21 cellular contexts compared by ENCODE assay signal in genomic region chr2:215384710-215385109, GRCh38. TPM values are rescaled to one million over a fixed set of nuclear protein-coding genes. Genes with fewer than 3 reads are reported as not detected.
DNase-seq lines count a peak whose midpoint lies in the region; ATAC-seq, FAIRE-seq and TF ChIP-seq lines count a peak whose summit lies in the region.
"Had no signal": no experiment of that assay in that cellular context is flagged by ENCODE, and none has a peak within 500 bp of the region (broad histone marks: within the 10 kb centered on the region; RNA-seq: fewer than 3 reads in every experiment).

No MANE protein-coding gene starts in this region.

- 80 to 82% methylated on average over 7 of the region's 7 CpGs for WGBS in GM23248 (ENCODE audit: low coverage in 1 of 2, low lambda C conversion rate in 2 of 2, missing lambda C conversion rate in 2 of 2), 2 experiments

- no peak for ATAC-seq in HG02571 (IDR thresholded peaks at IDR 0.05; ENCODE audit: unreplicated experiment)
- ATAC-seq: GM12878, HCT116 had no signal

- in situ Hi-C loops in GM23248 (cut with MboI) = no loop called here

- no peak for TF ChIP-seq CTCF in astrocyte (IDR thresholded peaks at IDR 0.05; ENCODE audit: insufficient read depth, low read depth, low read length)
- TF ChIP-seq CTCF in osteocyte (IDR thresholded peaks at IDR 0.05) = no peak

- H3K36me3 Mint-ChIP-seq in astrocyte (ENCODE audit: low read depth, unreplicated experiment) (peaks cover 21% of the 10 kb centered on the region), osteocyte (ENCODE audit: unreplicated experiment) (peaks cover 81% of the 10 kb centered on the region)
- H3K36me3 Mint-ChIP-seq: CD14-positive monocyte; CD4-positive, alpha-beta memory T cell had no signal

- H3K4me2 ChIP-seq in GM23248 (ENCODE audit: unreplicated experiment) = no peak overlapping the region
- H3K4me2 ChIP-seq in astrocyte (ENCODE audit: low read length) = no peak overlapping the region
- H3K4me2 ChIP-seq: BLaER1, KMS-11 had no signal

- no peak overlapping the region for H3K4me3 Mint-ChIP-seq in astrocyte (ENCODE audit: unreplicated experiment)
- no peak overlapping the region for H3K4me3 Mint-ChIP-seq in osteocyte (ENCODE audit: unreplicated experiment)
- H3K4me3 Mint-ChIP-seq: CD14-positive monocyte; CD4-positive, alpha-beta memory T cell; HFFc6 had no signal

- H2AFZ ChIP-seq in GM23248 = no peak overlapping the region
- H2AFZ ChIP-seq in astrocyte (ENCODE audit: low read depth, low read length) = no peak overlapping the region

- FAIRE-seq in astrocyte (lab: Jason Lieb, UNC) = no peak
- FAIRE-seq: A204.1, GM12878, GM19239 had no signal

- H3K9me3 ChIP-seq in GM23248 (ENCODE audit: low read depth) (no peaks in the 10 kb centered on the region), astrocyte (ENCODE audit: insufficient read depth, low read depth, low read length) (no peaks in the 10 kb centered on the region)
- H3K9me3 ChIP-seq: BLaER1 had no signal

- H3K27me3 ChIP-seq in GM23248 (replicated peaks; ENCODE audit: insufficient read depth) = no peaks in the 10 kb centered on the region
- H3K27me3 ChIP-seq in astrocyte (ENCODE audit: insufficient read depth, low read length) = no peaks in the 10 kb centered on the region
- H3K27me3 ChIP-seq: BLaER1 had no signal

- H3K27ac ChIP-seq in GM23248 (peak overlapping the region; percentile 70), astrocyte (ENCODE audit: low read depth, low read length) (no peak overlapping the region)
- H3K27ac ChIP-seq: BLaER1, KMS-11 had no signal

- H4K20me1 ChIP-seq in GM23248 (ENCODE audit: insufficient read depth) (peaks cover 19% of the 10 kb centered on the region; the same call in 1 of the 2 replicates), astrocyte (ENCODE audit: insufficient read depth, low read length) (peaks cover 89% of the 10 kb centered on the region)
- H4K20me1 ChIP-seq: BLaER1 had no signal

- 0 out of 2 replicates have a peak, but pooled peaks cover 4% of the 10 kb centered on the region for H3K4me1 ChIP-seq in GM23248 (ENCODE audit: insufficient read depth)
- peaks cover 13% of the 10 kb centered on the region for H3K4me1 ChIP-seq in astrocyte (ENCODE audit: insufficient read depth, low read length)
- H3K4me1 ChIP-seq: BLaER1 had no signal

- DNase-seq in GM23248 (no peak), astrocyte (ENCODE audit: low read depth) (no peak), osteocyte (ENCODE audit: extremely low spot score, unreplicated experiment) (no peak), KG1 (lab: John Stamatoyannopoulos, UW) (no peak), NCI-H2196 (lab: John Stamatoyannopoulos, UW; ENCODE audit: unreplicated experiment) (no peak)
- DNase-seq: CD4-positive, alpha-beta memory T cell; DMS 273 treated with DMSO at 0.1 percent for 48 hours; DMS53; DND-41; EL; GOT3; H7; HFFc6 had no signal

- H3K79me2 ChIP-seq in GM23248 (ENCODE audit: insufficient read depth) (0 out of 2 replicates have a peak, but pooled peaks cover 5% of the 10 kb centered on the region), astrocyte (ENCODE audit: insufficient read depth, low read length) (peaks cover 36% of the 10 kb centered on the region)

- peaks cover 98% of the 10 kb centered on the region for H3F3A ChIP-seq in GM23248 (ENCODE audit: insufficient read depth)

- H3K4me3 ChIP-seq in GM23248 = no peak overlapping the region
- no peak overlapping the region for H3K4me3 ChIP-seq in astrocyte (ENCODE audit: insufficient read depth, low read depth, low read length)
- H3K4me3 ChIP-seq: BLaER1, GM12878 had no signal

- H3K4me1 Mint-ChIP-seq in astrocyte (ENCODE audit: low read depth, unreplicated experiment) (peaks cover 34% of the 10 kb centered on the region), osteocyte (ENCODE audit: unreplicated experiment) (peaks cover 34% of the 10 kb centered on the region)
- H3K4me1 Mint-ChIP-seq: CD14-positive monocyte; CD4-positive, alpha-beta memory T cell had no signal

- H3K9me2 ChIP-seq in GM23248 (ENCODE audit: insufficient read depth) = no peaks in the 10 kb centered on the region

- H3K36me3 ChIP-seq in GM23248 (ENCODE audit: low read depth) = peaks cover 91% of the 10 kb centered on the region
- peaks cover 84% of the 10 kb centered on the region for H3K36me3 ChIP-seq in astrocyte (ENCODE audit: insufficient read depth, low read length)
- H3K36me3 ChIP-seq: BLaER1 had no signal

- H3K27me3 Mint-ChIP-seq in astrocyte (ENCODE audit: low read depth, unreplicated experiment) (no peaks in the 10 kb centered on the region), osteocyte (ENCODE audit: unreplicated experiment) (no peaks in the 10 kb centered on the region)
- H3K27me3 Mint-ChIP-seq: CD4-positive, alpha-beta memory T cell had no signal

- H3K9me3 Mint-ChIP-seq in astrocyte (ENCODE audit: unreplicated experiment) = no peaks in the 10 kb centered on the region
- H3K9me3 Mint-ChIP-seq in osteocyte (ENCODE audit: unreplicated experiment) = no peaks in the 10 kb centered on the region
- H3K9me3 Mint-ChIP-seq: HFFc6 had no signal

- H3K27ac Mint-ChIP-seq in astrocyte (ENCODE audit: unreplicated experiment) = peak overlapping the region; percentile 66
- peak overlapping the region; percentile 57 for H3K27ac Mint-ChIP-seq in osteocyte (ENCODE audit: unreplicated experiment)
- H3K27ac Mint-ChIP-seq: CD14-positive monocyte had no signal

- H3K9ac ChIP-seq in GM23248 (peak overlapping the region; percentile 46), astrocyte (ENCODE audit: low read length) (no peak overlapping the region)
- H3K9ac ChIP-seq: BLaER1, KMS-11 had no signal

RNA-seq across cellular contexts. Expression of gene FN1, which starts 51.2 kb away (rescaled TPM):
- 33,406 and 36,331 TPM in 2 replicates for total RNA-seq in GM23248 (2014; rRNA removed; shearing (Covaris generic))
- 19,771 and 20,647 TPM in 2 replicates for polyA plus RNA-seq in GM23248 (2016; fragmentation: Nextera tagmentation; extraction: Ambion mirVana)
- total RNA-seq in astrocyte (17,010 and 22,524 TPM in 2 replicates), osteocyte (16,854 and 18,487 TPM in 2 replicates)
- total RNA-seq: CD4-positive, alpha-beta memory T cell had no signal
